In genomic region chr2:160918909-160919503, GRCh38 we compare ENCODE assay signal across 8 cellular contexts.
DNase-seq lines count a peak whose midpoint lies in the region; ATAC-seq and TF ChIP-seq lines count a peak whose summit lies in the region.

No MANE protein-coding gene starts in this region.

- no peak overlapping the region for H3K4me3 Mint-ChIP-seq in activated CD8-positive, alpha-beta memory T cell treated with anti-CD3 and anti-CD28 coated beads, Interleukin-2, amount 10 ng/mL, durations not matched to agents 7 days and 5 days

- no peaks in the 10 kb centered on the region for H3K27me3 Mint-ChIP-seq in activated CD8-positive, alpha-beta memory T cell treated with anti-CD3 and anti-CD28 coated beads, Interleukin-2, amount 10 ng/mL, durations not matched to agents 7 days and 5 days

- H3K36me3 Mint-ChIP-seq in activated CD8-positive, alpha-beta memory T cell treated with anti-CD3 and anti-CD28 coated beads, Interleukin-2, amount 10 ng/mL, durations not matched to agents 7 days and 5 days, result no peaks in the 10 kb centered on the region

- no peaks in the 10 kb centered on the region for H3K4me1 Mint-ChIP-seq in activated CD8-positive, alpha-beta memory T cell treated with anti-CD3 and anti-CD28 coated beads, Interleukin-2, amount 10 ng/mL, durations not matched to agents 7 days and 5 days

- no peak overlapping the region for H3K4me3 ChIP-seq in GM12875 (ENCODE audit: low read depth, low read length)
- no peak overlapping the region for H3K4me3 ChIP-seq in fibroblast of pulmonary artery (replicated peaks; ENCODE audit: low read depth, low read length)

- peaks cover 2% of the 10 kb centered on the region for H3K9me3 Mint-ChIP-seq in activated CD8-positive, alpha-beta memory T cell treated with anti-CD3 and anti-CD28 coated beads, Interleukin-2, amount 10 ng/mL, durations not matched to agents 7 days and 5 days (ENCODE audit: low read depth)

- peak; percentile 45 for ATAC-seq in activated CD8-positive, alpha-beta memory T cell treated with anti-CD3 and anti-CD28 coated beads, Interleukin-2, amount 10 ng/mL, durations not matched to agents 7 days and 5 days
- ATAC-seq in GM19452 (IDR thresholded peaks at IDR 0.05; ENCODE audit: unreplicated experiment), result no peak

- TF ChIP-seq CTCF in GM12875 (IDR thresholded peaks at IDR 0.05; ENCODE audit: borderline replicate concordance, insufficient read depth, low read depth, low read length), result peak; percentile 52; the same call in 1 of the 2 replicates
- TF ChIP-seq CTCF in fibroblast of pulmonary artery (IDR thresholded peaks at IDR 0.05; ENCODE audit: low read length, missing control alignments), result peak; percentile 82

- CTCF ChIA-PET in activated CD8-positive, alpha-beta memory T cell treated with anti-CD3 and anti-CD28 coated beads, Interleukin-2, amount 10 ng/mL, durations not matched to agents 7 days and 5 days (lab: Charles Lee), result interaction anchor here (0.9 to 1.9 kb wide), 3 partner anchors 144 to 595 kb away, joined by 3 to 11 read pairs (median 5); no protein-coding TSS in a partner anchor

- no peak overlapping the region for H3K27ac Mint-ChIP-seq in activated CD8-positive, alpha-beta memory T cell treated with anti-CD3 and anti-CD28 coated beads, Interleukin-2, amount 10 ng/mL, durations not matched to agents 7 days and 5 days

- peak; percentile 56 for DNase-seq in A172 (ENCODE audit: low spot score)
- peak; percentile 61 for DNase-seq in NCI-H460 (ENCODE audit: extremely low read depth, low read depth)
- DNase-seq in activated CD8-positive, alpha-beta memory T cell treated with anti-CD3 and anti-CD28 coated beads, Interleukin-2, amount 10 ng/mL, durations not matched to agents 7 days and 5 days, result peak; percentile 45
- peak; percentile 83 for DNase-seq in fibroblast of pulmonary artery (ENCODE audit: low read depth)
- peak; percentile 1 for DNase-seq in occipital lobe (lab: John Stamatoyannopoulos, UW)
- no peak for DNase-seq in dedifferentiated amniotic fluid mesenchymal stem cell (ENCODE audit: extremely low spot score)
